25 cellular contexts compared by ENCODE assay signal in the genomic region with DNA sequence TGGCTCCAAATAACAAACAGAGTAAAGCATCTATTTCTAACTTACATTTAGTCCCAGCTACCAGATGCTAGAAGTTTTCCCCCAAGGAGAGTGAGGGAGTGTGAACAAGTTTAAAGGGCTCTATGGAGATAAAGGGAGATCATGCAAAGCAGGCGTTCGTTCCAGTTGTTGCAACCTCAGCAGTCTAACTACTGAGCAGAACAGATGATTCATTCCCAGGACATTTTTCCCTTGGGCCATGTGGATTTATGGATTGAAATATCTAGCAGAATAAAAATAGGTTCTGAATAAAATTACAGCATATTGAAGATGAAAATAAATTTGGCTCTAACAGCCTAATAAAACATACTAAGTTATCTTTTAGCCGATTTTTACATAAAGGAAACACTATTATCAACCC.
DNase-seq lines count a peak whose midpoint lies in the region; ATAC-seq, FAIRE-seq and TF ChIP-seq lines count a peak whose summit lies in the region.
"Had no signal": no experiment of that assay in that cellular context is flagged by ENCODE, and none has a peak within 500 bp of the region (broad histone marks: within the 10 kb centered on the region; RNA-seq: fewer than 3 reads in every experiment).

No MANE protein-coding gene starts in this region.

- peak; percentile 32 for DNase-seq in AG09309 (ENCODE audit: low read depth)
- peak; percentile 69 for DNase-seq in LHCN-M2 (ENCODE audit: low read depth)
- peak; percentile 79 for DNase-seq in bronchial epithelial cell (ENCODE audit: low read depth)
- DNase-seq in foreskin melanocyte, result peak; percentile 65
- DNase-seq in NK-92 treated with Interleukin-12 subunit alpha and Interleukin-12 subunit beta, amount 100 ng/mL, for 24 hours (lab: John Stamatoyannopoulos, UW), result no peak
- DNase-seq in HT-29 (ENCODE audit: low spot score), result no peak
- no peak for DNase-seq in hypothalamus (lab: John Stamatoyannopoulos, UW)
- DNase-seq: 8988T; activated CD4-positive, alpha-beta T cell treated with anti-CD3 and anti-CD28 coated beads for 48 hours; anterior cingulate cortex; Calu3; DND-41; gastrocnemius medialis; KG1; left cardiac atrium; NCI-H1417 treated with DMSO at 0.1 percent for 48 hours; NCI-H2081 treated with DMSO at 0.1 percent for 48 hours; Peyer's patch; stimulated activated CD4-positive, alpha-beta T cell treated with anti-CD3 and anti-CD28 coated beads, Interleukin-1b, Interleukin-23, amount 100 ng/mL, for 48 hours; stimulated activated naive CD4-positive, alpha-beta T cell treated with Interleukin-2 at 50 U/mL for 16 hours; T1000; testis had no signal

- no peak for TF ChIP-seq CTCF in AG09309 (IDR thresholded peaks at IDR 0.05; ENCODE audit: control insufficient read depth, insufficient read depth, low read depth, low read length, missing control alignments)
- no peak for TF ChIP-seq CTCF in bronchial epithelial cell (IDR thresholded peaks at IDR 0.05; ENCODE audit: insufficient read depth, low read length, severe bottlenecking)

- no peak for FAIRE-seq in bronchial epithelial cell (lab: Jason Lieb, UNC)
- FAIRE-seq: GM18507 had no signal

- no peaks in the 10 kb centered on the region for H3K36me3 ChIP-seq in bronchial epithelial cell (ENCODE audit: control insufficient read depth, insufficient read depth, low read length)
- H3K36me3 ChIP-seq: gastrocnemius medialis, Peyer's patch had no signal

- H3K4me3 ChIP-seq in AG09309 (ENCODE audit: control insufficient read depth, low read depth, low read length) (no peak overlapping the region), bronchial epithelial cell (ENCODE audit: low read depth, low read length) (no peak overlapping the region)
- H3K4me3 ChIP-seq: gastrocnemius medialis, lung, Peyer's patch, testis had no signal

- no peaks in the 10 kb centered on the region for H3K27me3 ChIP-seq in bronchial epithelial cell (ENCODE audit: control insufficient read depth, insufficient read depth, low read length)
- H3K27me3 ChIP-seq: gastrocnemius medialis, Peyer's patch, testis had no signal

- ATAC-seq in GM21576 (IDR thresholded peaks at IDR 0.05; ENCODE audit: unreplicated experiment), result no peak
- ATAC-seq: gastrocnemius medialis, left cardiac atrium had no signal

Comparison
In these comparisons a context has a peak if more than half of its experiments do, and no peak if none do; other contexts are left out.
1. DNase-seq: peak in AG09309 (single experiment), LHCN-M2 (single experiment), bronchial epithelial cell (single experiment) and foreskin melanocyte (single experiment); none in NK-92 treated with Interleukin-12 subunit alpha and Interleukin-12 subunit beta, amount 100 ng/mL, for 24 hours (single experiment), HT-29 (single experiment) and hypothalamus (0 of 51).